ENCODE assay signal across 15 cellular contexts in genomic region chr14:96195441-96196081, GRCh38. TPM values are rescaled to one million over a fixed set of nuclear protein-coding genes. Genes with fewer than 3 reads are reported as not detected.
"Had no signal": no experiment of that assay in that cellular context is flagged by ENCODE, and none has a peak within 500 bp of the region (broad histone marks: within the 10 kb centered on the region; RNA-seq: fewer than 3 reads in every experiment).

No MANE protein-coding gene starts in this region.

- H3K4me1 ChIP-seq: prostate gland, suprapubic skin had no signal

- H3K27ac ChIP-seq: prostate gland, suprapubic skin had no signal

- ATAC-seq: natural killer cell; stimulated activated naive CD8-positive, alpha-beta T cell treated with anti-CD3 and anti-CD28 coated beads, Interleukin-15, Interleukin-2, amounts not matched to agents 100 U/mL and 50 U/mL, for 24 hours; T-helper 17 cell had no signal

- DNase-seq: activated B cell treated with CpG ODN at 0.5 μM for 24 hours; activated CD4-positive, alpha-beta T cell treated with anti-CD3 and anti-CD28 coated beads, Interleukin-2, amount 50 U/mL, for 1 hour; activated naive CD4-positive, alpha-beta T cell treated with anti-CD3 and anti-CD28 coated beads, Interleukin-2, amount 50 U/mL, for 16 hours; cerebellar nuclear complex; endodermal cell; erythroblast; hippocampal formation; natural killer cell; nucleus accumbens; stimulated activated CD4-positive, alpha-beta T cell treated with anti-CD3 and anti-CD28 coated beads, Interleukin-2, amount 100 ng/mL, for 48 hours; stimulated activated naive CD8-positive, alpha-beta T cell treated with anti-CD3 and anti-CD28 coated beads, Interleukin-15, Interleukin-2, amounts not matched to agents 100 U/mL and 50 U/mL, for 24 hours; T-helper 17 cell had no signal

- H3K36me3 ChIP-seq: prostate gland, suprapubic skin had no signal

- H3K4me3 ChIP-seq: prostate gland, suprapubic skin had no signal

- H3K9me3 ChIP-seq: prostate gland, suprapubic skin had no signal

RNA-seq across cellular contexts. Expression of gene BDKRB2, which starts 9.1 kb away (rescaled TPM):
- total RNA-seq: activated B cell treated with CpG ODN at 0.5 μM for 24 hours; activated T-helper 2 cell treated with anti-CD3 and anti-CD28 coated beads, Interferon-gamma antibody, Interleukin-2, Interleukin-4, amounts not matched to agents 10 μg/mL and 5 μg/mL and 100 μg/mL, durations not matched to agents 14 hours and 24 hours and 36 hours; natural killer cell; T-helper 17 cell had no signal
